14 cellular contexts compared by ENCODE assay signal in the genomic region with DNA sequence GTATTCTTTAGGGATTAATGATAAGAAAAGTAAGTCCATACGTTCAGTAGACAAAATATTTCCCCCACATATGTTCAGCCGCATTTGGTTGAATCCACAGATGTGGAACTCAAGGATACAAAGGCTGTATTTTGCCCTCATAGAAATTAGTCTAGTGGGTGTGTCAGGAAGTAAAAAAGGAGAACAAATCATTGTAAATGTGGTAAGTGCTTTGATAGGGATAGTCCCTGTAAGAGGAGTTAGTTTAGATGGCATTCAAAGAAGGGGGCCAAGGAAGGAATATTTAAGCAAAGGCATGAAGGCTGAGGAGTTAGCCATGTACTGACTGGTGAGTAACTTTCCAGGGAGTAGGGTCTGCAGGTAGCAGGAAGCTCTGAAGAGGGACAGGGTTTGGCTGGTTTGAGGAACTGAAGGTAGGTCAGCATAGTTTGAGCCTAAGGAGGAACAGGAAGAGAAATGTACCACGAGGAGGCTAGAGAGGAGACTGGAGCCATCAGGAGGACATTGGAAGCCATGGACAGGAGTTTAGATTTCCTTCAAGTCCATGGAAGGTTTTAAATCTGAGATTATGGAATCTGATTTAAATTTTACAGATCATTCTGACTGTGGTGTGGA.
DNase-seq lines count a peak whose midpoint lies in the region; ATAC-seq and TF ChIP-seq lines count a peak whose summit lies in the region.
"Had no signal": no experiment of that assay in that cellular context is flagged by ENCODE, and none has a peak within 500 bp of the region (broad histone marks: within the 10 kb centered on the region; RNA-seq: fewer than 3 reads in every experiment).

No MANE protein-coding gene starts in this region.

- no peak overlapping the region for H3K4ac ChIP-seq in trophoblast cell (ENCODE audit: low read depth, low read length)

- no peak overlapping the region for H2AK5ac ChIP-seq in trophoblast cell (ENCODE audit: low read length)

- no peak overlapping the region for H3K9ac ChIP-seq in trophoblast cell (ENCODE audit: low read length)

- H3K23ac ChIP-seq in trophoblast cell (ENCODE audit: low read length), result peak overlapping the region; percentile 46

- H2AFZ ChIP-seq in trophoblast cell (ENCODE audit: insufficient read depth, low read length, poor library complexity), result no peak overlapping the region

- no peaks in the 10 kb centered on the region for H3K4me1 ChIP-seq in trophoblast cell (ENCODE audit: control insufficient read depth in 1 of 2, insufficient read depth in 2 of 2, low read length in 2 of 2)

- WGBS in trophoblast cell (ENCODE audit: extremely low coverage, insufficient coverage, insufficient read length), result no CpG with 5 or more reads among the region's 3 CpGs

- no peaks in the 10 kb centered on the region for H3K9me3 Mint-ChIP-seq in activated B cell treated with CpG ODN at 0.5 μM for 24 hours

- H3K27me3 ChIP-seq in trophoblast cell (ENCODE audit: insufficient read depth, low read length), result no peaks in the 10 kb centered on the region
- no peaks in the 10 kb centered on the region for H3K27me3 ChIP-seq in H7 (ENCODE audit: control insufficient read depth, insufficient read depth, low read length)

- intact Hi-C loops in activated B cell treated with CpG ODN at 0.5 μM for 24 hours (cut with micrococcal nuclease), result no loop called here

- H2BK5ac ChIP-seq in trophoblast cell (ENCODE audit: low read depth, low read length, poor library complexity), result no peak overlapping the region

- no peak overlapping the region for H3K4me3 ChIP-seq in trophoblast cell (ENCODE audit: low read depth, low read length)
- no peak overlapping the region for H3K4me3 ChIP-seq in H7 (ENCODE audit: insufficient read depth, low read depth, low read length)

- H3K27ac ChIP-seq in trophoblast cell (ENCODE audit: low read depth, low read length), result no peak overlapping the region

- no peak overlapping the region for H3K18ac ChIP-seq in trophoblast cell (ENCODE audit: low read length)

- H3K27ac Mint-ChIP-seq in activated B cell treated with CpG ODN at 0.5 μM for 24 hours, result peak overlapping the region; percentile 36
- H3K27ac Mint-ChIP-seq: CD4-positive, alpha-beta memory T cell had no signal

- H2BK12ac ChIP-seq in trophoblast cell (ENCODE audit: low read length), result no peak overlapping the region

- no peaks in the 10 kb centered on the region for H3K79me1 ChIP-seq in trophoblast cell (ENCODE audit: low read length)

- no peak overlapping the region for H4K8ac ChIP-seq in trophoblast cell (ENCODE audit: low read depth, low read length)

- no peaks in the 10 kb centered on the region for H3K79me2 ChIP-seq in trophoblast cell (ENCODE audit: control insufficient read depth, insufficient read depth, low read length, poor library complexity)

- no peak overlapping the region for H4K91ac ChIP-seq in trophoblast cell (ENCODE audit: low read depth, low read length)

- no peak overlapping the region for H4K12ac ChIP-seq in trophoblast cell (ENCODE audit: low read depth, low read length)

- TF ChIP-seq CTCF in activated B cell treated with CpG ODN at 0.5 μM for 24 hours (IDR thresholded peaks at IDR 0.05), result no peak

- POLR2A ChIA-PET in activated B cell treated with CpG ODN at 0.5 μM for 24 hours (lab: Charles Lee), result no interaction called here

- no peak for ATAC-seq in activated B cell treated with CpG ODN at 0.5 μM for 24 hours (ENCODE audit: low read depth)
- ATAC-seq in GM18511 (IDR thresholded peaks at IDR 0.05; ENCODE audit: unreplicated experiment), result no peak
- ATAC-seq in HG02970 (IDR thresholded peaks at IDR 0.05; ENCODE audit: low FRiP score, unreplicated experiment), result no peak

- no peaks in the 10 kb centered on the region for H3K27me3 Mint-ChIP-seq in activated B cell treated with CpG ODN at 0.5 μM for 24 hours
- H3K27me3 Mint-ChIP-seq: CD4-positive, alpha-beta memory T cell had no signal

- no peak overlapping the region for H3K4me2 ChIP-seq in trophoblast cell (ENCODE audit: low read length)

- no peak overlapping the region for H2BK120ac ChIP-seq in trophoblast cell (ENCODE audit: insufficient read depth, low read length, poor library complexity)

- no peak overlapping the region for H3K4me3 Mint-ChIP-seq in activated B cell treated with CpG ODN at 0.5 μM for 24 hours
- H3K4me3 Mint-ChIP-seq: CD4-positive, alpha-beta memory T cell had no signal

- H3K9me3 ChIP-seq in trophoblast cell (ENCODE audit: insufficient read depth, low read depth, low read length), result peaks cover 1% of the 10 kb centered on the region

- H3K4me1 Mint-ChIP-seq in activated B cell treated with CpG ODN at 0.5 μM for 24 hours, result peaks cover 17% of the 10 kb centered on the region
- H3K4me1 Mint-ChIP-seq: CD4-positive, alpha-beta memory T cell had no signal

- DNase-seq in CD1c-positive myeloid dendritic cell (ENCODE audit: extremely low spot score) (peak; percentile 15), NOMO-1 (lab: John Stamatoyannopoulos, UW; ENCODE audit: unreplicated experiment in 2 of 2) (peak; percentile 50 to 74), activated B cell treated with CpG ODN at 0.5 μM for 24 hours (no peak), trophoblast cell (no peak), NCI-H2081 (lab: John Stamatoyannopoulos, UW) (no peak), H7 (no peak)
- DNase-seq: CD4-positive, alpha-beta memory T cell; NCI-H1048; NCI-H2107; NCI-H226; NCI-H748 treated with DMSO at 0.1 percent for 48 hours; SHP77 treated with DMSO at 0.1 percent for 48 hours had no signal

- H3K36me3 Mint-ChIP-seq in activated B cell treated with CpG ODN at 0.5 μM for 24 hours (ENCODE audit: low read depth), result no peaks in the 10 kb centered on the region
- H3K36me3 Mint-ChIP-seq: CD4-positive, alpha-beta memory T cell had no signal

- H3K36me3 ChIP-seq in trophoblast cell (ENCODE audit: control insufficient read depth in 1 of 2, insufficient read depth in 2 of 2, low read length in 2 of 2) (no peaks in the 10 kb centered on the region), H7 (replicated peaks; ENCODE audit: control insufficient read depth, insufficient read depth, low read length) (no peaks in the 10 kb centered on the region)

- no peak overlapping the region for H3K14ac ChIP-seq in trophoblast cell (ENCODE audit: low read length)

- CTCF ChIA-PET in activated B cell treated with CpG ODN at 0.5 μM for 24 hours (lab: Charles Lee), result no interaction called here

Comparison
In these comparisons a context has a peak if more than half of its experiments do, and no peak if none do; other contexts are left out.
1. DNase-seq: peak in CD1c-positive myeloid dendritic cell (single experiment) and NOMO-1 (2 of 2); none in activated B cell treated with CpG ODN at 0.5 μM for 24 hours (single experiment), trophoblast cell (0 of 2), NCI-H2081 (0 of 2) and H7 (single experiment).